In genomic region chr17:82036634-82037112, GRCh38 we compare ENCODE assay signal across 8 cellular contexts. TPM values are rescaled to one million over a fixed set of nuclear protein-coding genes. Genes with fewer than 3 reads are reported as not detected.
DNase-seq lines count a peak whose midpoint lies in the region; ATAC-seq lines count a peak whose summit lies in the region.

No MANE protein-coding gene starts in this region.

- peaks cover 0 to 5% (median 0%) of the 10 kb centered on the region in 3 donors for H3K36me3 Mint-ChIP-seq in CD8-positive, alpha-beta memory T cell

- peak overlapping the region; percentile 99 for H3K4me2 ChIP-seq in neuronal stem cell (ENCODE audit: insufficient read depth, low read length, poor library complexity, severe bottlenecking)

- peaks cover 16% of the 10 kb centered on the region for H3K4me1 ChIP-seq in CD8-positive, alpha-beta memory T cell (ENCODE audit: insufficient read depth, low read length)
- H3K4me1 ChIP-seq in endocrine pancreas (ENCODE audit: control insufficient read depth, insufficient read depth, low read length) = no peaks in the 10 kb centered on the region
- H3K4me1 ChIP-seq in neuronal stem cell (ENCODE audit: control insufficient read depth in 2 of 2, insufficient read depth in 1 of 2, low read depth in 1 of 2, low read length in 2 of 2) = peaks cover 14 to 22% of the 10 kb centered on the region in 2 donors

- POLR2A ChIA-PET in CD8-positive, alpha-beta memory T cell (lab: Charles Lee) = no interaction called here

- H2AK5ac ChIP-seq in neuronal stem cell (ENCODE audit: low read depth, low read length) = peak overlapping the region; percentile 96

- peaks cover 10% of the 10 kb centered on the region for H3K79me1 ChIP-seq in neuronal stem cell (ENCODE audit: low read depth, low read length)

- H3K4ac ChIP-seq in neuronal stem cell (ENCODE audit: low read length) = peak overlapping the region; percentile 76

- H2BK15ac ChIP-seq in neuronal stem cell (ENCODE audit: low read length) = peak overlapping the region; percentile 96

- peak overlapping the region; percentile 81 for H3K9ac ChIP-seq in endocrine pancreas (ENCODE audit: control insufficient read depth, insufficient read depth, low read length)
- H3K9ac ChIP-seq in neuronal stem cell (ENCODE audit: low read depth, low read length, poor library complexity) = peak overlapping the region; percentile 92

- no peaks in the 10 kb centered on the region for H3K9me3 ChIP-seq in CD8-positive, alpha-beta memory T cell (ENCODE audit: low read length)
- H3K9me3 ChIP-seq in MG63 (no peaks in the 10 kb centered on the region), endocrine pancreas (ENCODE audit: control insufficient read depth, low read length) (no peaks in the 10 kb centered on the region), neuronal stem cell (replicated peaks in 1 of 2; ENCODE audit: control insufficient read depth in 2 of 2, insufficient read depth in 1 of 2, low read depth in 1 of 2, low read length in 2 of 2) (no peaks in the 10 kb centered on the region)

- peak overlapping the region; percentile 59 for H3K27ac ChIP-seq in CD8-positive, alpha-beta memory T cell (ENCODE audit: low read depth, low read length)
- H3K27ac ChIP-seq in neuronal stem cell (replicated peaks; ENCODE audit: low read length) = peak overlapping the region; percentile 89

- H3K9me3 Mint-ChIP-seq in CD8-positive, alpha-beta memory T cell = no peaks in the 10 kb centered on the region

- peak overlapping the region; percentile 97 for H3K23ac ChIP-seq in neuronal stem cell (ENCODE audit: low read depth, low read length, poor library complexity)

- H3K4me3 Mint-ChIP-seq in CD8-positive, alpha-beta memory T cell = peak overlapping the region; percentile 68 to 97 (median 87)

- no peaks in the 10 kb centered on the region for H3K27me3 Mint-ChIP-seq in CD8-positive, alpha-beta memory T cell

- H3K4me3 ChIP-seq in CD8-positive, alpha-beta memory T cell (ENCODE audit: low read length) = peak overlapping the region; percentile 65
- peak overlapping the region; percentile 57 for H3K4me3 ChIP-seq in MG63
- no peak overlapping the region for H3K4me3 ChIP-seq in endocrine pancreas (ENCODE audit: control insufficient read depth, insufficient read depth, low read length)
- H3K4me3 ChIP-seq in neuronal stem cell (ENCODE audit: low read length in 2 of 2) = peak overlapping the region; percentile 78 to 92

- no peak for ATAC-seq in HG03378 (IDR thresholded peaks at IDR 0.05; ENCODE audit: unreplicated experiment)
- ATAC-seq in HG03280 (IDR thresholded peaks at IDR 0.05; ENCODE audit: unreplicated experiment) = no peak

- H3K27ac Mint-ChIP-seq in CD8-positive, alpha-beta memory T cell = peak overlapping the region in 2 of 8 donors; percentile 29 to 43

- WGBS in neuronal stem cell (ENCODE audit: extremely low coverage in 2 of 2, insufficient read length in 2 of 2, insufficient replicate concordance in 1 of 2), 2 donors = no CpG with 5 or more reads among the region's 24 CpGs

- H4K91ac ChIP-seq in neuronal stem cell (ENCODE audit: low read depth, low read length, poor library complexity) = no peak overlapping the region

- peak overlapping the region; percentile 84 for H2BK12ac ChIP-seq in neuronal stem cell (ENCODE audit: low read length)

- no peak overlapping the region for H4K8ac ChIP-seq in neuronal stem cell (ENCODE audit: low read depth, low read length)

- H3K36me3 ChIP-seq in CD8-positive, alpha-beta memory T cell (ENCODE audit: insufficient read depth, low read length) = no peaks in the 10 kb centered on the region
- peaks cover 8% of the 10 kb centered on the region; the same call in 1 of the 2 replicates for H3K36me3 ChIP-seq in MG63
- no peaks in the 10 kb centered on the region for H3K36me3 ChIP-seq in endocrine pancreas (ENCODE audit: control insufficient read depth, insufficient read depth, low read length)
- peaks cover 8 to 33% of the 10 kb centered on the region in 2 donors for H3K36me3 ChIP-seq in neuronal stem cell (replicated peaks in 1 of 2; ENCODE audit: control insufficient read depth in 2 of 2, insufficient read depth in 2 of 2, low read length in 2 of 2)

- CTCF ChIA-PET in CD8-positive, alpha-beta memory T cell (lab: Charles Lee) = interaction anchor here (0.6 to 2.0 kb wide), 4 partner anchors 14 to 232 kb away, joined by 3 to 16 read pairs (median 4); partner anchors contain the start of genes CENPX and LRRC45

- H3K18ac ChIP-seq in neuronal stem cell (ENCODE audit: low read length) = peak overlapping the region; percentile 89

- peak overlapping the region; percentile 90 for H2BK5ac ChIP-seq in neuronal stem cell (ENCODE audit: low read length)

- H2AFZ ChIP-seq in neuronal stem cell (ENCODE audit: low read length) = peak overlapping the region; percentile 93

- peak overlapping the region; percentile 84 for H3K14ac ChIP-seq in neuronal stem cell (ENCODE audit: low read length)

- H3K27me3 ChIP-seq in CD8-positive, alpha-beta memory T cell (ENCODE audit: insufficient read depth, low read length, poor library complexity, severe bottlenecking) = no peaks in the 10 kb centered on the region
- H3K27me3 ChIP-seq in MG63 = no peaks in the 10 kb centered on the region
- no peaks in the 10 kb centered on the region for H3K27me3 ChIP-seq in endocrine pancreas (ENCODE audit: control insufficient read depth, insufficient read depth, low read length)
- no peaks in the 10 kb centered on the region for H3K27me3 ChIP-seq in neuronal stem cell (ENCODE audit: control insufficient read depth in 3 of 3, insufficient read depth in 3 of 3, low read depth in 1 of 3, low read length in 3 of 3)

- peaks cover 16 to 32% (median 22%) of the 10 kb centered on the region in 3 donors for H3K4me1 Mint-ChIP-seq in CD8-positive, alpha-beta memory T cell

- no peak for DNase-seq in CD8-positive, alpha-beta memory T cell
- DNase-seq in MG63 (no peak), neuronal stem cell (ENCODE audit: low spot score) (no peak), NAMALWA (ENCODE audit: low spot score) (no peak), NOMO-1 treated with dmso at 0.1 percent for 144 hours (lab: John Stamatoyannopoulos, UW; ENCODE audit: unreplicated experiment) (no peak)

- peak overlapping the region; percentile 87 for H2BK120ac ChIP-seq in neuronal stem cell (ENCODE audit: low read depth, low read length)

RNA-seq across cellular contexts. Expression of gene DCXR, which starts 0.8 kb away (rescaled TPM):
- total RNA-seq in CD8-positive, alpha-beta memory T cell = 100 to 1,000 TPM; 117 to 127 TPM
- 108 TPM for polyA plus RNA-seq in CD8-positive, alpha-beta memory T cell
- 44.0 and 73.1 TPM in 2 replicates for total RNA-seq in MG63 (2014; rRNA removed; shearing (Covaris generic); ENCODE audit: low replicate concordance)
- 72.9 TPM for polyA plus RNA-seq in neuronal stem cell (2013, experiment 1 of 2)
- polyA plus RNA-seq in neuronal stem cell (2013, experiment 2 of 2) = 72.2 TPM

RNA-seq across cellular contexts. Expression of gene RAC3, which starts 5.2 kb away (rescaled TPM):
- 1 to 10 TPM; 4.2 to 4.5 TPM for total RNA-seq in CD8-positive, alpha-beta memory T cell
- polyA plus RNA-seq in CD8-positive, alpha-beta memory T cell = not detected
- total RNA-seq in MG63 (2014; rRNA removed; shearing (Covaris generic); ENCODE audit: low replicate concordance) = 18.2 and 18.4 TPM in 2 replicates
- 61.3 TPM for polyA plus RNA-seq in neuronal stem cell (2013, experiment 1 of 2)
- polyA plus RNA-seq in neuronal stem cell (2013, experiment 2 of 2) = 55.7 TPM

RNA-seq across cellular contexts. Expression of gene LRRC45, which starts 13.6 kb away (rescaled TPM):
- total RNA-seq in CD8-positive, alpha-beta memory T cell = 10 to 100 TPM; 26.8 to 27.6 TPM
- 10.1 TPM for polyA plus RNA-seq in CD8-positive, alpha-beta memory T cell
- total RNA-seq in MG63 (2014; rRNA removed; shearing (Covaris generic); ENCODE audit: low replicate concordance) = 31.7 and 33.0 TPM in 2 replicates
- polyA plus RNA-seq in neuronal stem cell (2013, experiment 1 of 2) = 13.2 TPM
- 12.5 TPM for polyA plus RNA-seq in neuronal stem cell (2013, experiment 2 of 2)

RNA-seq across cellular contexts. Expression of gene CENPX, which starts 14.0 kb away (rescaled TPM):
- 100 to 1,000 TPM; 143 to 158 TPM for total RNA-seq in CD8-positive, alpha-beta memory T cell
- 56.7 TPM for polyA plus RNA-seq in CD8-positive, alpha-beta memory T cell
- total RNA-seq in MG63 (2014; rRNA removed; shearing (Covaris generic); ENCODE audit: low replicate concordance) = 106 and 181 TPM in 2 replicates
- polyA plus RNA-seq in neuronal stem cell (2013, experiment 1 of 2) = 45.1 TPM
- 45.1 TPM for polyA plus RNA-seq in neuronal stem cell (2013, experiment 2 of 2)

RNA-seq across cellular contexts. Expression of gene RFNG, which starts 14.9 kb away (rescaled TPM):
- total RNA-seq in CD8-positive, alpha-beta memory T cell = 10 to 100 TPM; 18.1 to 19.4 TPM
- polyA plus RNA-seq in CD8-positive, alpha-beta memory T cell = 7.3 TPM
- 41.2 and 41.6 TPM in 2 replicates for total RNA-seq in MG63 (2014; rRNA removed; shearing (Covaris generic); ENCODE audit: low replicate concordance)
- 25.7 TPM for polyA plus RNA-seq in neuronal stem cell (2013, experiment 1 of 2)
- polyA plus RNA-seq in neuronal stem cell (2013, experiment 2 of 2) = 26.2 TPM
